ENCODE assay signal across 8 cellular contexts in genomic region chr9:129166962-129167557, GRCh38. TPM values are rescaled to one million over a fixed set of nuclear protein-coding genes. Genes with fewer than 3 reads are reported as not detected.
A peak's percentile ranks its signal among the peaks of the same experiment; 100 is the strongest.
DNase-seq lines count a peak whose midpoint lies in the region; ATAC-seq, FAIRE-seq and TF ChIP-seq lines count a peak whose summit lies in the region.

No MANE protein-coding gene starts in this region.

- peak overlapping the region; percentile 50 for H3K4me3 Mint-ChIP-seq in stimulated activated memory B cell treated with anti-CD40 and anti-IgM and Interleukin-4, amounts not matched to agents 10 μg/mL and 1 μg/mL and 100 μg/mL, for 72 hours

- no peak for FAIRE-seq in GM12892 (lab: Jason Lieb, UNC)

- H3K36me3 Mint-ChIP-seq in stimulated activated memory B cell treated with anti-CD40 and anti-IgM and Interleukin-4, amounts not matched to agents 10 μg/mL and 1 μg/mL and 100 μg/mL, for 72 hours = no peaks in the 10 kb centered on the region

- peaks cover 19% of the 10 kb centered on the region for H3K4me1 Mint-ChIP-seq in stimulated activated memory B cell treated with anti-CD40 and anti-IgM and Interleukin-4, amounts not matched to agents 10 μg/mL and 1 μg/mL and 100 μg/mL, for 72 hours

- DNase-seq in activated naive CD4-positive, alpha-beta T cell treated with Interleukin-2 at 50 U/mL for 16 hours = peak; percentile 6
- no peak for DNase-seq in activated naive CD4-positive, alpha-beta T cell treated with anti-CD3 and anti-CD28 coated beads, Interleukin-2, amount 50 U/mL, for 16 hours
- DNase-seq in NOMO-1 (lab: John Stamatoyannopoulos, UW; ENCODE audit: unreplicated experiment in 2 of 2) (peak; percentile 40 to 70), astrocyte of the hippocampus (ENCODE audit: low read depth, low spot score) (peak; percentile 77), iPS-NIHi7 (ENCODE audit: extremely low spot score) (peak; percentile 92), GM12892 (ENCODE audit: insufficient read length) (no peak)

- ATAC-seq in stimulated activated memory B cell treated with anti-CD40 and anti-IgM and Interleukin-4, amounts not matched to agents 10 μg/mL and 1 μg/mL and 100 μg/mL, for 72 hours = no peak
- no peak for ATAC-seq in HG02973 (IDR thresholded peaks at IDR 0.05; ENCODE audit: unreplicated experiment)

- TF ChIP-seq POLR2A in GM12892 (IDR thresholded peaks at IDR 0.05; ENCODE audit: low read depth, low read length) = no peak

- no peaks in the 10 kb centered on the region for H3K9me3 Mint-ChIP-seq in stimulated activated memory B cell treated with anti-CD40 and anti-IgM and Interleukin-4, amounts not matched to agents 10 μg/mL and 1 μg/mL and 100 μg/mL, for 72 hours

- H3K27ac Mint-ChIP-seq in stimulated activated memory B cell treated with anti-CD40 and anti-IgM and Interleukin-4, amounts not matched to agents 10 μg/mL and 1 μg/mL and 100 μg/mL, for 72 hours = peak overlapping the region; percentile 35

- peaks cover 21% of the 10 kb centered on the region for H3K27me3 Mint-ChIP-seq in stimulated activated memory B cell treated with anti-CD40 and anti-IgM and Interleukin-4, amounts not matched to agents 10 μg/mL and 1 μg/mL and 100 μg/mL, for 72 hours

RNA-seq across cellular contexts. Expression of gene IER5L, which starts 11.0 kb away (rescaled TPM):
- not detected for polyA plus RNA-seq in GM12892 (2012; ENCODE audit: missing spikeins)

RNA-seq across cellular contexts. Expression of gene PTPA, which starts 55.8 kb away (rescaled TPM):
- 27.3 TPM for polyA plus RNA-seq in GM12892 (2012; ENCODE audit: missing spikeins)

RNA-seq across cellular contexts. Expression of gene CRAT, which starts 56.5 kb away (rescaled TPM):
- 1.8 TPM for polyA plus RNA-seq in GM12892 (2012; ENCODE audit: missing spikeins)

Comparison
In these comparisons a context has a peak if more than half of its experiments do, and no peak if none do; other contexts are left out.
1. DNase-seq: peak in activated naive CD4-positive, alpha-beta T cell treated with Interleukin-2 at 50 U/mL for 16 hours (single experiment), NOMO-1 (2 of 2), astrocyte of the hippocampus (single experiment) and iPS-NIHi7 (single experiment); none in activated naive CD4-positive, alpha-beta T cell treated with anti-CD3 and anti-CD28 coated beads, Interleukin-2, amount 50 U/mL, for 16 hours (single experiment) and GM12892 (single experiment).